ENCODE assay signal across 1 cellular context in the genomic region with DNA sequence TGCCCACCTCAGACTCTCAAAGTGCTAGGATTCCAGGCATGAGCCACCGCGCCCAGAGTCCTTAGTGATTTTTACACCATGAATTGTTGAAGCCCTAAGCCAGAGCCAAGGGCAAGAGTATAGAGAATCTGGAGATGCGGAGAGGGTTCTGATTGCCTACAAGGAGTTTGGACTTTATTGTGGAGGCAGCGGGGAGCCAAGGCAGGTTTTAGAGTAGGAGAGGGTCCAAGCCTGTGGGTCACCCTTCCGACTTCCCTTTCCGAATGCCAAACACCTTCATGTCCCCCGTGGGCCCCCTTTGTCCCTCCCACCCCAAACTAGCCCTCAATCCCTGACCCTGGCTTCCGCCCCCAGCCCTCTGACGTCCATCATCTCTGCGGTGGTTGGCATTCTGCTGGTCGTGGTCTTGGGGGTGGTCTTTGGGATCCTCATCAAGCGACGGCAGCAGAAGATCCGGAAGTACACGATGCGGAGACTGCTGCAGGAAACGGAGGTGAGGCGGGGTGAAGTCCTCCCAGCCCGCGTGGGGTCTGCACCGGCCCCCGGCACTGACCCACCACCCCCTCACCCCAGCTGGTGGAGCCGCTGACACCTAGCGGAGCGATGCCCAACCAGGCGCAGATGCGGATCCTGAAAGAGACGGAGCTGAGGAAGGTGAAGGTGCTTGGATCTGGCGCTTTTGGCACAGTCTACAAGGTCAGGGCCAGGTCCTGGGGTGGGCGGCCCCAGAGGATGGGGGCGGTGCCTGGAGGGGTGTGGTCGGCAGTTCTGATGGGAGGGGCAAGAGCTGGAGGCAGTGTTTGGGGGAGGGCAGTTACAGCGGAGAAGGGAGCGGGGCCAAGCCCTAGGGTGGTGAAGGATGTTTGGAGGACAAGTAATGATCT.
TF ChIP-seq lines count a peak whose summit lies in the region.

No MANE protein-coding gene starts in this region.

TF ChIP-seq in HEK293, 187 proteins besides CTCF, POLR2A, EP300 and RAD21 (continued from another document):
- no peak for TF ChIP-seq ZSCAN18 (tag by site-specific recombination; IDR thresholded peaks at IDR 0.05)
- TF ChIP-seq ZNF621 (tag by site-specific recombination; IDR thresholded peaks at IDR 0.05): no peak
- peak; percentile 40; the same call in 1 of the 2 replicates for TF ChIP-seq KLF8 (tag by site-specific recombination; IDR thresholded peaks at IDR 0.05)
- TF ChIP-seq KLF9 (tag by site-specific recombination; IDR thresholded peaks at IDR 0.05; ENCODE audit: low read depth): peak; percentile 91
- TF ChIP-seq ZNF354C (tag by site-specific recombination; IDR thresholded peaks at IDR 0.05; ENCODE audit: borderline replicate concordance, low read depth): no peak
- TF ChIP-seq ZNF514 (tag by site-specific recombination; IDR thresholded peaks at IDR 0.05): no peak
- peak; percentile 93 for TF ChIP-seq KLF1 (tag by site-specific recombination; IDR thresholded peaks at IDR 0.05)
- TF ChIP-seq ZNF19 (tag by site-specific recombination; IDR thresholded peaks at IDR 0.05; ENCODE audit: low read depth): no peak
- 0 out of 2 replicates have a peak, but pooled peaks have one; percentile 43 for TF ChIP-seq EGR2 (tag by site-specific recombination; IDR thresholded peaks at IDR 0.05; ENCODE audit: low read depth)
